Comparison of ENCODE assay signal across 1 cellular context in the genomic region with DNA sequence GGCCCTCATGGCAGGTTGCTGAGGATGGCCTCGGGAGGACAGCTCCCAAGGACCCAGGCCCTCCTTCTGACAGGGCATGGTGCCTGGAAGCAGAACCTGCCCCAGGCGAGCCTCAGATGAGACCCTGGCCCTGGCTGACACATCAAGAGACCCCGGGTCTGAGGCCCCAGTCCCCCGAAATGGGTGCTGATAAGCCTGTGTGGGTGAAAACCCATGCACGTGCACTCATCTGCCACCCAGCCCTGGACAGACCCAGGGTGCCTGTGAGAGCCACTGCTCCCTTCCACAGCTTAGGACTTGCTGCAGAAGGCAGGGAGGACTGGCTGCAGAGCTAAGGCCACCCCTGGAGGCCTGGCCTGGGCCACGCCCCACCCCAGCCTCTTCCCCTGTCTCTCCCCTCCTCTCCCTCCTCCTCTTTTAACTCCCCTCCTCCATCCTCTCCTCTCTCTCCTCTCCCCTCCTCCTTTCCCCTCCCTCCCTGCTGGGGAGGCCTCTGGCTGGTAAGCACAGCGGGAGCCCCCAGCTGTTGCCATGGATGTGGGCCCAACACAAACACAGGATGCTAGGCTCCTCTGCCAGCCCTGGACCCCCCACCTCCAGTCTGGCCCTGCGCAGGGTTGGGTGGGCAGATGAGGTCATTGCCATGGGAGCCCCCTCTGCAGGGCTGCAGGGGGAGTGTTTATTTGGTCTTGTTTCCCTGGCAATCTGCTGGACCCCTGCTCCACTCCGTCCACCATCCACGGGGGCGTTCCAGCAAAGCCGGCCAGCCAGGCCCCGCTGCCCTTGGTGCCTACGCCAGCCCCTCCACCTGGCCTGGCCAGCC.
TF ChIP-seq lines count a peak whose summit lies in the region.

No MANE protein-coding gene starts in this region.

TF ChIP-seq in IMR-90, 13 proteins besides CTCF, POLR2A, EP300 and RAD21:
- TF ChIP-seq MXI1 (IDR thresholded peaks at IDR 0.05; ENCODE audit: borderline replicate concordance, low read depth, low read length) (no peak), ELK1 (IDR thresholded peaks at IDR 0.05; ENCODE audit: borderline replicate concordance, low read depth, low read length) (no peak), NFE2L2 (IDR thresholded peaks at IDR 0.05; ENCODE audit: low read depth, low read length) (no peak), RFX5 (IDR thresholded peaks at IDR 0.05; ENCODE audit: low read depth, low read length) (no peak), BHLHE40 (IDR thresholded peaks at IDR 0.05; ENCODE audit: low read depth, low read length) (no peak), SMC3 (IDR thresholded peaks at IDR 0.05; ENCODE audit: low read depth, low read length) (no peak), CEBPB (IDR thresholded peaks at IDR 0.05; ENCODE audit: low read depth, low read length) (no peak), MAZ (IDR thresholded peaks at IDR 0.05; ENCODE audit: borderline replicate concordance, low read depth, low read length) (no peak), CHD1 (IDR thresholded peaks at IDR 0.05; ENCODE audit: low read depth, low read length) (no peak), FOS (IDR thresholded peaks at IDR 0.05; ENCODE audit: low read depth, low read length) (no peak), RCOR1 (IDR thresholded peaks at IDR 0.05; ENCODE audit: insufficient replicate concordance, low read length) (no peak), MAFK (IDR thresholded peaks at IDR 0.05; ENCODE audit: low read depth, low read length) (no peak)
- TF ChIP-seq, protein P1, sequence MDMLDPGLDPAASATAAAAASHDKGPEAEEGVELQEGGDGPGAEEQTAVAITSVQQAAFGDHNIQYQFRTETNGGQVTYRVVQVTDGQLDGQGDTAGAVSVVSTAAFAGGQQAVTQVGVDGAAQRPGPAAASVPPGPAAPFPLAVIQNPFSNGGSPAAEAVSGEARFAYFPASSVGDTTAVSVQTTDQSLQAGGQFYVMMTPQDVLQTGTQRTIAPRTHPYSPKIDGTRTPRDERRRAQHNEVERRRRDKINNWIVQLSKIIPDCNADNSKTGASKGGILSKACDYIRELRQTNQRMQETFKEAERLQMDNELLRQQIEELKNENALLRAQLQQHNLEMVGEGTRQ (IDR thresholded peaks at IDR 0.05; ENCODE audit: low read depth, low read length), result no peak
TF ChIP-seq in IMR-90: peak in this region for 0.
